2 cellular contexts compared by ENCODE assay signal in genomic region chr13:110138700-110139036, GRCh38.
TF ChIP-seq lines count a peak whose summit lies in the region.

No MANE protein-coding gene starts in this region.

TF ChIP-seq in GM12878, 131 proteins besides CTCF, POLR2A, EP300 and RAD21 (continued from another document):
- TF ChIP-seq ZNF687 (IDR thresholded peaks at IDR 0.05) = no peak
TF ChIP-seq in GM12878: peak in this region for 1.

TF ChIP-seq in liver, 16 proteins besides CTCF, POLR2A, EP300 and RAD21 (continued from another document):
- TF ChIP-seq, protein P1, sequence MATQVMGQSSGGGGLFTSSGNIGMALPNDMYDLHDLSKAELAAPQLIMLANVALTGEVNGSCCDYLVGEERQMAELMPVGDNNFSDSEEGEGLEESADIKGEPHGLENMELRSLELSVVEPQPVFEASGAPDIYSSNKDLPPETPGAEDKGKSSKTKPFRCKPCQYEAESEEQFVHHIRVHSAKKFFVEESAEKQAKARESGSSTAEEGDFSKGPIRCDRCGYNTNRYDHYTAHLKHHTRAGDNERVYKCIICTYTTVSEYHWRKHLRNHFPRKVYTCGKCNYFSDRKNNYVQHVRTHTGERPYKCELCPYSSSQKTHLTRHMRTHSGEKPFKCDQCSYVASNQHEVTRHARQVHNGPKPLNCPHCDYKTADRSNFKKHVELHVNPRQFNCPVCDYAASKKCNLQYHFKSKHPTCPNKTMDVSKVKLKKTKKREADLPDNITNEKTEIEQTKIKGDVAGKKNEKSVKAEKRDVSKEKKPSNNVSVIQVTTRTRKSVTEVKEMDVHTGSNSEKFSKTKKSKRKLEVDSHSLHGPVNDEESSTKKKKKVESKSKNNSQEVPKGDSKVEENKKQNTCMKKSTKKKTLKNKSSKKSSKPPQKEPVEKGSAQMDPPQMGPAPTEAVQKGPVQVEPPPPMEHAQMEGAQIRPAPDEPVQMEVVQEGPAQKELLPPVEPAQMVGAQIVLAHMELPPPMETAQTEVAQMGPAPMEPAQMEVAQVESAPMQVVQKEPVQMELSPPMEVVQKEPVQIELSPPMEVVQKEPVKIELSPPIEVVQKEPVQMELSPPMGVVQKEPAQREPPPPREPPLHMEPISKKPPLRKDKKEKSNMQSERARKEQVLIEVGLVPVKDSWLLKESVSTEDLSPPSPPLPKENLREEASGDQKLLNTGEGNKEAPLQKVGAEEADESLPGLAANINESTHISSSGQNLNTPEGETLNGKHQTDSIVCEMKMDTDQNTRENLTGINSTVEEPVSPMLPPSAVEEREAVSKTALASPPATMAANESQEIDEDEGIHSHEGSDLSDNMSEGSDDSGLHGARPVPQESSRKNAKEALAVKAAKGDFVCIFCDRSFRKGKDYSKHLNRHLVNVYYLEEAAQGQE (IDR thresholded peaks at IDR 0.05) = no peak
- no peak for TF ChIP-seq JUND (IDR thresholded peaks at IDR 0.05)
- no peak for TF ChIP-seq ZBTB33 (IDR thresholded peaks at IDR 0.05)
- TF ChIP-seq, protein P2, sequence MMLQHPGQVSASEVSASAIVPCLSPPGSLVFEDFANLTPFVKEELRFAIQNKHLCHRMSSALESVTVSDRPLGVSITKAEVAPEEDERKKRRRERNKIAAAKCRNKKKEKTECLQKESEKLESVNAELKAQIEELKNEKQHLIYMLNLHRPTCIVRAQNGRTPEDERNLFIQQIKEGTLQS (IDR thresholded peaks at IDR 0.05) = no peak
- no peak for TF ChIP-seq FOXA2 (IDR thresholded peaks at IDR 0.05)
TF ChIP-seq in liver: peak in this region for 0.
